Comparison of ENCODE assay signal across 16 cellular contexts in the genomic region with DNA sequence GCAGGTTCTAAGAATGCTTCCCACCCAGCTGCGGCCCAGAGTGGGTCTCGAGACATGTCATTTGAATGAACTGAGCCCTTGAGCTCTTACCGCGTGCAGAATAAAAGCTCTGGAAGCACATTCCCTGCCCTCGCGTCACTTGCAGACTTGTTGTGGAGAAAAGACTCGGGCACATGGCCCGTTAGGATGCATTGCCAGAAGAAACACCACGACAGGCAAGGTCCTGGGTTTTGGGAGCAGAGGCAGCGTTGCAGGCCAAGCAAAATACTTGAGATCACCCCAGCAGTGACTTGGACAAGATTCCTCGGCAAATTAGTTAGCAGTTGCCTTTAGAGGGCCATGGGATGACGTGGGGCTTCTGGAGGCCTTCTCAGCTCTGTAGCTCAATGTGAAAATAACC.
DNase-seq lines count a peak whose midpoint lies in the region; ATAC-seq and TF ChIP-seq lines count a peak whose summit lies in the region.
"Had no signal": no experiment of that assay in that cellular context is flagged by ENCODE, and none has a peak within 500 bp of the region (broad histone marks: within the 10 kb centered on the region; RNA-seq: fewer than 3 reads in every experiment).

No MANE protein-coding gene starts in this region.

- no peak for TF ChIP-seq EP300 in upper lobe of left lung (IDR thresholded peaks at IDR 0.05)

- peak; percentile 88 to 97 for DNase-seq in ascending aorta (ENCODE audit: low spot score in 2 of 2)
- DNase-seq in fibroblast of the aortic adventitia (ENCODE audit: low read depth) = peak; percentile 87
- peak; percentile 68 for DNase-seq in mesenteric fat pad (ENCODE audit: low spot score)
- peak; percentile 55 for DNase-seq in ureter (ENCODE audit: low spot score)
- DNase-seq in DMS53 (lab: John Stamatoyannopoulos, UW) = no peak
- no peak for DNase-seq in upper lobe of left lung
- no peak for DNase-seq in H7
- DNase-seq: AML-193, COR-L47, EL, HFFc6, NCI-H1092 treated with DMSO at 0.1 percent for 48 hours, NCI-H2081 treated with DMSO at 0.1 percent for 48 hours, NCI-H510A, NCI-H82, PC-9 had no signal

- H3K36me3 ChIP-seq in ascending aorta (no peaks in the 10 kb centered on the region), upper lobe of left lung (no peaks in the 10 kb centered on the region), H7 (replicated peaks; ENCODE audit: control insufficient read depth, insufficient read depth, low read length) (no peaks in the 10 kb centered on the region)

- H3K27me3 ChIP-seq in ascending aorta (no peaks in the 10 kb centered on the region), upper lobe of left lung (no peaks in the 10 kb centered on the region), H7 (ENCODE audit: control insufficient read depth, insufficient read depth, low read length) (no peaks in the 10 kb centered on the region)

- no peak for ATAC-seq in upper lobe of left lung (ENCODE audit: low FRiP score in 2 of 2)

- no peak for TF ChIP-seq POLR2A in upper lobe of left lung (IDR thresholded peaks at IDR 0.05)

- peaks cover 4 to 26% of the 10 kb centered on the region in 2 donors for H3K4me1 ChIP-seq in ascending aorta
- no peaks in the 10 kb centered on the region for H3K4me1 ChIP-seq in upper lobe of left lung

- H3K9me3 ChIP-seq in ascending aorta (no peaks in the 10 kb centered on the region), upper lobe of left lung (no peaks in the 10 kb centered on the region)

- intact Hi-C loops in ascending aorta (cut with DNase I) = loop anchor here (5.0 to 10.0 kb wide), 3 partner anchors 141 to 661 kb away; no protein-coding TSS in a partner anchor

- TF ChIP-seq CTCF in ascending aorta (IDR thresholded peaks at IDR 0.05) = no peak
- TF ChIP-seq CTCF in fibroblast of the aortic adventitia (IDR thresholded peaks at IDR 0.05; ENCODE audit: insufficient read depth, low read length) = no peak
- TF ChIP-seq CTCF in upper lobe of left lung (IDR thresholded peaks at IDR 0.05) = no peak

- H3K4me3 ChIP-seq in ascending aorta (no peak overlapping the region), fibroblast of the aortic adventitia (ENCODE audit: low read depth, low read length) (no peak overlapping the region), upper lobe of left lung (no peak overlapping the region), H7 (ENCODE audit: insufficient read depth, low read depth, low read length) (no peak overlapping the region)
- H3K4me3 ChIP-seq: PC-9 had no signal

- H3K27ac ChIP-seq in ascending aorta (peak overlapping the region; percentile 59 to 67), upper lobe of left lung (no peak overlapping the region)
- H3K27ac ChIP-seq: PC-9 had no signal

- 76 to 84% methylated on average over 11 to 12 of the region's 12 CpGs for WGBS in upper lobe of left lung, 2 donors

Comparison
In these comparisons a context has a peak if more than half of its experiments do, and no peak if none do; other contexts are left out.
1. DNase-seq: peak in ascending aorta (2 of 2), fibroblast of the aortic adventitia (single experiment), mesenteric fat pad (single experiment) and ureter (single experiment); none in DMS53 (single experiment), upper lobe of left lung (0 of 2) and H7 (single experiment).
2. H3K27ac ChIP-seq: peak in ascending aorta (2 of 2); none in upper lobe of left lung (0 of 4).